In genomic region chr4:83252782-83253405, GRCh38 we compare ENCODE assay signal across 8 cellular contexts. TPM values are rescaled to one million over a fixed set of nuclear protein-coding genes. Genes with fewer than 3 reads are reported as not detected.
A peak's percentile ranks its signal among the peaks of the same experiment; 100 is the strongest.
DNase-seq lines count a peak whose midpoint lies in the region; ATAC-seq and TF ChIP-seq lines count a peak whose summit lies in the region.

No MANE protein-coding gene starts in this region.

- H3K36me3 Mint-ChIP-seq in memory B cell, result no peaks in the 10 kb centered on the region
- H3K36me3 Mint-ChIP-seq in stimulated activated naive B cell treated with anti-CD40 and anti-IgM and Interleukin-4, amounts not matched to agents 10 μg/mL and 1 μg/mL and 100 μg/mL, for 72 hours, result peaks cover 0 to 10% of the 10 kb centered on the region in 2 donors

- ATAC-seq in HG03039 (IDR thresholded peaks at IDR 0.05; ENCODE audit: unreplicated experiment), result peak; percentile 56
- ATAC-seq in activated CD4-positive, CD25-positive, alpha-beta regulatory T cell treated with anti-CD3 and anti-CD28 coated beads, Interleukin-2, amount 50 U/mL, for 24 hours, result peak; percentile 44 to 48
- peak; percentile 76 for ATAC-seq in memory B cell (ENCODE audit: low read depth)
- peak; percentile 78 to 80 for ATAC-seq in stimulated activated naive B cell treated with anti-CD40 and anti-IgM and Interleukin-4, amounts not matched to agents 10 μg/mL and 1 μg/mL and 100 μg/mL, for 72 hours (replicated peaks)
- ATAC-seq in GM19035 (IDR thresholded peaks at IDR 0.05; ENCODE audit: unreplicated experiment), result no peak

- TF ChIP-seq CTCF in GM12864 (IDR thresholded peaks at IDR 0.05; ENCODE audit: low read depth, low read length, missing control alignments) (peak; percentile 88), choroid plexus epithelial cell (conservative IDR thresholded peaks at IDR 0.05; ENCODE audit: low read depth, low read length) (peak; percentile 92)

- DNase-seq in GM12864 (ENCODE audit: low read depth), result peak; percentile 64
- DNase-seq in NCI-H460 (ENCODE audit: extremely low read depth, low read depth), result peak; percentile 57
- DNase-seq in choroid plexus epithelial cell (ENCODE audit: low read depth), result peak; percentile 92
- peak; percentile 64 to 65 for DNase-seq in memory B cell (ENCODE audit: low spot score in 2 of 2)
- peak; percentile 55 for DNase-seq in stimulated activated naive B cell treated with anti-CD40 and anti-IgM and Interleukin-4, amounts not matched to agents 10 μg/mL and 1 μg/mL and 100 μg/mL, for 72 hours

- peak overlapping the region; percentile 14 for H3K27ac Mint-ChIP-seq in memory B cell
- H3K27ac Mint-ChIP-seq in stimulated activated naive B cell treated with anti-CD40 and anti-IgM and Interleukin-4, amounts not matched to agents 10 μg/mL and 1 μg/mL and 100 μg/mL, for 72 hours, result peak overlapping the region; percentile 31

- no peak overlapping the region for H3K4me3 Mint-ChIP-seq in memory B cell
- no peak overlapping the region for H3K4me3 Mint-ChIP-seq in stimulated activated naive B cell treated with anti-CD40 and anti-IgM and Interleukin-4, amounts not matched to agents 10 μg/mL and 1 μg/mL and 100 μg/mL, for 72 hours

- no peaks in the 10 kb centered on the region for H3K9me3 Mint-ChIP-seq in memory B cell
- H3K9me3 Mint-ChIP-seq in stimulated activated naive B cell treated with anti-CD40 and anti-IgM and Interleukin-4, amounts not matched to agents 10 μg/mL and 1 μg/mL and 100 μg/mL, for 72 hours, result no peaks in the 10 kb centered on the region

- H3K27me3 Mint-ChIP-seq in memory B cell, result no peaks in the 10 kb centered on the region
- no peaks in the 10 kb centered on the region for H3K27me3 Mint-ChIP-seq in stimulated activated naive B cell treated with anti-CD40 and anti-IgM and Interleukin-4, amounts not matched to agents 10 μg/mL and 1 μg/mL and 100 μg/mL, for 72 hours

- H3K4me1 Mint-ChIP-seq in memory B cell, result peaks cover 25% of the 10 kb centered on the region
- peaks cover 13 to 34% of the 10 kb centered on the region in 2 donors for H3K4me1 Mint-ChIP-seq in stimulated activated naive B cell treated with anti-CD40 and anti-IgM and Interleukin-4, amounts not matched to agents 10 μg/mL and 1 μg/mL and 100 μg/mL, for 72 hours

- no peak overlapping the region for H3K4me3 ChIP-seq in GM12864 (ENCODE audit: low read depth, low read length)
- no peak overlapping the region for H3K4me3 ChIP-seq in choroid plexus epithelial cell (ENCODE audit: low read depth, low read length)

RNA-seq across cellular contexts. Expression of gene COQ2, which starts 31.7 kb away (rescaled TPM):
- total RNA-seq in NCI-H460 (2014; rRNA removed; shearing (Covaris generic)), result 35.7 and 40.3 TPM in 2 replicates
- polyA plus RNA-seq in NCI-H460 (2014; cell fraction: nucleus; rRNA removed), result 22.3 and 27.5 TPM in 2 replicates
